16 cellular contexts compared by ENCODE assay signal in the genomic region with DNA sequence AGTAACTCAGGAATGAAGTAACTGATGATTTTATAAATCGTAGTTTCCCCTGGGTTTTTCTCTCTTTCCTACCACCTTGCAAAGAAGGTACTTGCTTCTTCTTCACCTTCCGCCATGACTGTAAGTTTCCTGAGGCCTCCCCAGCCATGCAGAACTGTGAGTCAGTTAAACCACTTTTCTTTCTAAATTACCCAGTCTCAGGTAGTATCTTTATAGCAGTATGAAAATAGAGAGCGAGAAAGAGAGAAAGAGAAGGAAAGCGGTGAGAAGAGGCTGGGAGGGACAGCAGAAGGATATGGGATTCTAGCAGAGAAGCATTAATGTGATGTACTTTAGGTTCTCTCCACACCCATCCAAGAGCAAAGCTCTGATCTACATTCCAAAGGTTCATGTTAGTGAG.
A peak's percentile ranks its signal among the peaks of the same experiment; 100 is the strongest.
DNase-seq lines count a peak whose midpoint lies in the region; ATAC-seq and FAIRE-seq lines count a peak whose summit lies in the region.
"Had no signal": no experiment of that assay in that cellular context is flagged by ENCODE, and none has a peak within 500 bp of the region (broad histone marks: within the 10 kb centered on the region; RNA-seq: fewer than 3 reads in every experiment).

No MANE protein-coding gene starts in this region.

- intact Hi-C loops in activated CD4-positive, alpha-beta memory T cell treated with anti-CD3 and anti-CD28 coated beads for 36 hours (cut with micrococcal nuclease) = no loop called here

- no peak overlapping the region for H3K4me3 Mint-ChIP-seq in activated CD4-positive, alpha-beta memory T cell treated with anti-CD3 and anti-CD28 coated beads for 36 hours
- H3K4me3 Mint-ChIP-seq in activated CD4-positive, alpha-beta memory T cell treated with anti-CD3 and anti-CD28 coated beads, Interleukin-2, amount 10 ng/mL, durations not matched to agents 7 days and 5 days = no peak overlapping the region
- H3K4me3 Mint-ChIP-seq in stimulated activated naive CD8-positive, alpha-beta T cell treated with anti-CD3 and anti-CD28 coated beads, Interleukin-15, Interleukin-2, amounts not matched to agents 100 ng/mL and 50 ng/mL, for 24 hours = no peak overlapping the region
- H3K4me3 Mint-ChIP-seq in activated T-helper 17 cell treated with anti-CD3 and anti-CD28 coated beads, Interleukin-2, amount 50 U/mL, for 72 hours = peak overlapping the region; percentile 66

- CTCF ChIA-PET in activated CD4-positive, alpha-beta memory T cell treated with anti-CD3 and anti-CD28 coated beads for 36 hours (lab: Charles Lee) = no interaction called here
- CTCF ChIA-PET in activated CD4-positive, alpha-beta memory T cell treated with anti-CD3 and anti-CD28 coated beads, Interleukin-2, amount 10 ng/mL, durations not matched to agents 7 days and 5 days (lab: Charles Lee) = no interaction called here

- peak overlapping the region; percentile 1 for H3K27ac Mint-ChIP-seq in activated CD4-positive, alpha-beta memory T cell treated with anti-CD3 and anti-CD28 coated beads for 36 hours
- H3K27ac Mint-ChIP-seq in activated CD4-positive, alpha-beta memory T cell treated with anti-CD3 and anti-CD28 coated beads, Interleukin-2, amount 10 ng/mL, durations not matched to agents 7 days and 5 days = no peak overlapping the region
- H3K27ac Mint-ChIP-seq in stimulated activated naive CD8-positive, alpha-beta T cell treated with anti-CD3 and anti-CD28 coated beads, Interleukin-15, Interleukin-2, amounts not matched to agents 100 ng/mL and 50 ng/mL, for 24 hours = peak overlapping the region; percentile 42
- H3K27ac Mint-ChIP-seq in activated T-helper 17 cell treated with anti-CD3 and anti-CD28 coated beads, Interleukin-2, amount 50 U/mL, for 72 hours = peak overlapping the region; percentile 90

- ATAC-seq in stimulated activated naive CD8-positive, alpha-beta T cell treated with anti-CD3 and anti-CD28 coated beads, Interleukin-15, Interleukin-2, amounts not matched to agents 100 U/mL and 50 U/mL, for 24 hours = no peak
- peak; percentile 53 for ATAC-seq in activated T-helper 17 cell treated with anti-CD3 and anti-CD28 coated beads, Interleukin-2, amount 50 U/mL, for 72 hours (replicated peaks)

- peaks cover 40% of the 10 kb centered on the region for H3K4me1 Mint-ChIP-seq in activated CD4-positive, alpha-beta memory T cell treated with anti-CD3 and anti-CD28 coated beads for 36 hours (ENCODE audit: low read depth)
- peaks cover 27% of the 10 kb centered on the region for H3K4me1 Mint-ChIP-seq in activated CD4-positive, alpha-beta memory T cell treated with anti-CD3 and anti-CD28 coated beads, Interleukin-2, amount 10 ng/mL, durations not matched to agents 7 days and 5 days
- H3K4me1 Mint-ChIP-seq in stimulated activated naive CD8-positive, alpha-beta T cell treated with anti-CD3 and anti-CD28 coated beads, Interleukin-15, Interleukin-2, amounts not matched to agents 100 ng/mL and 50 ng/mL, for 24 hours (ENCODE audit: low read depth) = peaks cover 66% of the 10 kb centered on the region
- H3K4me1 Mint-ChIP-seq in activated T-helper 17 cell treated with anti-CD3 and anti-CD28 coated beads, Interleukin-2, amount 50 U/mL, for 72 hours = peaks cover 30% of the 10 kb centered on the region

- POLR2A ChIA-PET in activated CD4-positive, alpha-beta memory T cell treated with anti-CD3 and anti-CD28 coated beads for 36 hours (lab: Charles Lee) = no interaction called here
- POLR2A ChIA-PET in activated CD4-positive, alpha-beta memory T cell treated with anti-CD3 and anti-CD28 coated beads, Interleukin-2, amount 10 ng/mL, durations not matched to agents 7 days and 5 days (lab: Charles Lee) = no interaction called here

- DNase-seq in activated CD4-positive, alpha-beta memory T cell treated with anti-CD3 and anti-CD28 coated beads for 36 hours = peak; percentile 29
- DNase-seq in activated CD4-positive, alpha-beta memory T cell treated with anti-CD3 and anti-CD28 coated beads, Interleukin-2, amount 10 ng/mL, durations not matched to agents 7 days and 5 days = no peak
- DNase-seq in stimulated activated naive CD8-positive, alpha-beta T cell treated with anti-CD3 and anti-CD28 coated beads, Interleukin-15, Interleukin-2, amounts not matched to agents 100 U/mL and 50 U/mL, for 24 hours = no peak
- DNase-seq in NOMO-1 treated with DMSO at 0.1 percent for 48 hours (lab: John Stamatoyannopoulos, UW; ENCODE audit: unreplicated experiment) = no peak
- DNase-seq in SKM-1 treated with dmso at 0.1 percent for 144 hours (lab: John Stamatoyannopoulos, UW; ENCODE audit: unreplicated experiment) = no peak
- no peak for DNase-seq in HTR-8/SVneo (ENCODE audit: insufficient read length, low spot score)
- DNase-seq: ACHN; C1 segment of cervical spinal cord; CD4-positive, alpha-beta memory T cell; DMS79; EL; GOT3 had no signal

- H3K9me3 Mint-ChIP-seq in activated CD4-positive, alpha-beta memory T cell treated with anti-CD3 and anti-CD28 coated beads for 36 hours = peaks cover 7% of the 10 kb centered on the region
- H3K9me3 Mint-ChIP-seq in activated CD4-positive, alpha-beta memory T cell treated with anti-CD3 and anti-CD28 coated beads, Interleukin-2, amount 10 ng/mL, durations not matched to agents 7 days and 5 days = peaks cover 7% of the 10 kb centered on the region
- peaks cover 9% of the 10 kb centered on the region for H3K9me3 Mint-ChIP-seq in stimulated activated naive CD8-positive, alpha-beta T cell treated with anti-CD3 and anti-CD28 coated beads, Interleukin-15, Interleukin-2, amounts not matched to agents 100 ng/mL and 50 ng/mL, for 24 hours
- H3K9me3 Mint-ChIP-seq in activated T-helper 17 cell treated with anti-CD3 and anti-CD28 coated beads, Interleukin-2, amount 50 U/mL, for 72 hours = no peaks in the 10 kb centered on the region

- no peak for FAIRE-seq in HTR-8/SVneo (lab: Jason Lieb, UNC)
- FAIRE-seq: G401.6, GM12892 had no signal

- H3K27me3 Mint-ChIP-seq in activated CD4-positive, alpha-beta memory T cell treated with anti-CD3 and anti-CD28 coated beads for 36 hours = no peaks in the 10 kb centered on the region
- H3K27me3 Mint-ChIP-seq in activated CD4-positive, alpha-beta memory T cell treated with anti-CD3 and anti-CD28 coated beads, Interleukin-2, amount 10 ng/mL, durations not matched to agents 7 days and 5 days = no peaks in the 10 kb centered on the region
- H3K27me3 Mint-ChIP-seq in stimulated activated naive CD8-positive, alpha-beta T cell treated with anti-CD3 and anti-CD28 coated beads, Interleukin-15, Interleukin-2, amounts not matched to agents 100 ng/mL and 50 ng/mL, for 24 hours = no peaks in the 10 kb centered on the region
- no peaks in the 10 kb centered on the region for H3K27me3 Mint-ChIP-seq in activated T-helper 17 cell treated with anti-CD3 and anti-CD28 coated beads, Interleukin-2, amount 50 U/mL, for 72 hours

- peaks cover 3% of the 10 kb centered on the region for H3K36me3 Mint-ChIP-seq in activated CD4-positive, alpha-beta memory T cell treated with anti-CD3 and anti-CD28 coated beads for 36 hours
- H3K36me3 Mint-ChIP-seq in activated CD4-positive, alpha-beta memory T cell treated with anti-CD3 and anti-CD28 coated beads, Interleukin-2, amount 10 ng/mL, durations not matched to agents 7 days and 5 days (ENCODE audit: low read depth) = peaks cover 21% of the 10 kb centered on the region
- H3K36me3 Mint-ChIP-seq in stimulated activated naive CD8-positive, alpha-beta T cell treated with anti-CD3 and anti-CD28 coated beads, Interleukin-15, Interleukin-2, amounts not matched to agents 100 ng/mL and 50 ng/mL, for 24 hours (ENCODE audit: low read depth) = peaks cover 12% of the 10 kb centered on the region
- peaks cover 9% of the 10 kb centered on the region for H3K36me3 Mint-ChIP-seq in activated T-helper 17 cell treated with anti-CD3 and anti-CD28 coated beads, Interleukin-2, amount 50 U/mL, for 72 hours (ENCODE audit: low read depth)
- H3K36me3 Mint-ChIP-seq: CD4-positive, alpha-beta memory T cell had no signal
